Comparison of ENCODE assay signal across 2 cellular contexts in the genomic region with DNA sequence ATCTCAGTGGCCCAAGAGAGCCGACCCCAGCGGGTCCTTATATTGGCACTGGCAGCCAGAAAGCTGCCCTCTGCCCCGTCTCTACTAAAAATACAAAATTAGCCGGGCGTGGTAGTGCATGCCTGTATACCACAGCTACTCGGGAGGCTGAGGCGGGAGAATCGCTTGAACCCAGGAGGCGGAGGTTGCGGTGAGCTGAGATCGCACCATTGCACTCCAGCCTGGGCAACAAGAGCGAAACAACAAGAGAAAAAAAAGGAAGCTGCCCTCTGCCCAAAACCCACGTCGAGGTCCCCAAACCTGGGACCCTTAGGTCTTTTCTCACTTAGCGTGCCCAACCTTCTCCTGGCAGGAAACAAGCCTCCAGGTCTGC. TPM values are rescaled to one million over a fixed set of nuclear protein-coding genes. Genes with fewer than 3 reads are reported as not detected.
DNase-seq lines count a peak whose midpoint lies in the region; TF ChIP-seq lines count a peak whose summit lies in the region.
"Not testable (repeated sequence)": the region's sequence is repeated elsewhere in the genome, so short reads cannot be mapped to it uniquely, and the experiment has no call there.

No MANE protein-coding gene starts in this region.

- not testable (repeated sequence) for H3K27me3 ChIP-seq in brain microvascular endothelial cell (replicated peaks); testis

- not testable (repeated sequence) for H3K9me3 ChIP-seq in testis

- TF ChIP-seq CTCF in brain microvascular endothelial cell (IDR thresholded peaks at IDR 0.05; ENCODE audit: low read depth, low read length, missing control alignments); testis (IDR thresholded peaks at IDR 0.05): not testable (repeated sequence)

- not testable (repeated sequence) for H3K27ac ChIP-seq in brain microvascular endothelial cell, testis

- in situ Hi-C loops in brain microvascular endothelial cell (cut with HindIII; ENCODE audit: low pct_ligation_motif_present, low sequenced_read_pairs) = not testable (repeated sequence)

- intact Hi-C loops in testis (cut with DNase I; ENCODE audit: low total_unique reads) = not testable (repeated sequence)

- WGBS in testis, 2 donors = 44 to 54% methylated on average over 15 of the region's 15 CpGs

- peaks cover 11% of the 10 kb centered on the region for H3K4me1 ChIP-seq in testis

- not testable (repeated sequence) for TF ChIP-seq POLR2A in testis (IDR thresholded peaks at IDR 0.05)

- H3K36me3 ChIP-seq in brain microvascular endothelial cell (replicated peaks) = peaks cover 18% of the 10 kb centered on the region
- not testable (repeated sequence) for H3K36me3 ChIP-seq in testis (ENCODE audit: low read depth, missing control alignments)

- DNase-seq in brain microvascular endothelial cell, testis: not testable (repeated sequence)

- H3K4me3 ChIP-seq in brain microvascular endothelial cell (ENCODE audit: low read depth, low read length) (peak overlapping the region; percentile 92), testis (peak overlapping the region; percentile 85 to 87)

RNA-seq across cellular contexts. Expression of a gene that starts 0.9 kb away (rescaled TPM):
- total RNA-seq in testis = 100 to 1,000 TPM; 105 to 136 TPM
- polyA plus RNA-seq in testis (ENCODE audit: insufficient read depth, low read depth, low replicate concordance) = 169 TPM

RNA-seq across cellular contexts. Expression of a gene that starts 20.6 kb away (rescaled TPM):
- total RNA-seq in testis = 1 to 10 TPM; 1.1 to 2.2 TPM
- 5.3 TPM for polyA plus RNA-seq in testis (ENCODE audit: insufficient read depth, low read depth, low replicate concordance)

RNA-seq across cellular contexts. Expression of a gene that starts 24.0 kb away (rescaled TPM):
- 10 to 100 TPM; 23.6 to 26.5 TPM for total RNA-seq in testis
- polyA plus RNA-seq in testis (ENCODE audit: insufficient read depth, low read depth, low replicate concordance) = 20.7 TPM

RNA-seq across cellular contexts. Expression of a gene that starts 42.3 kb away (rescaled TPM):
- total RNA-seq in testis = not detected
- not detected for polyA plus RNA-seq in testis (ENCODE audit: insufficient read depth, low read depth, low replicate concordance)

RNA-seq across cellular contexts. Expression of a gene that starts 51.7 kb away (rescaled TPM):
- 1 to 10 TPM; 1.1 to 1.4 TPM for total RNA-seq in testis
- polyA plus RNA-seq in testis (ENCODE audit: insufficient read depth, low read depth, low replicate concordance) = 2.7 TPM
